In genomic region chr16:66928702-66929388, GRCh38 we compare ENCODE assay signal across 1 cellular context.
TF ChIP-seq lines count a peak whose summit lies in the region.

No MANE protein-coding gene starts in this region.

TF ChIP-seq in H1, 55 proteins besides CTCF, POLR2A, EP300 and RAD21:
- TF ChIP-seq SP1 (IDR thresholded peaks at IDR 0.05; ENCODE audit: low read depth, low read length) (no peak), ASH2L (IDR thresholded peaks at IDR 0.05; ENCODE audit: low read length) (no peak), CBX5 (IDR thresholded peaks at IDR 0.05; ENCODE audit: low read depth, low read length) (no peak), HDAC2 (IDR thresholded peaks at IDR 0.05; ENCODE audit: borderline replicate concordance in 1 of 2, low read depth in 2 of 2, low read length in 2 of 2) (no peak), TCF12 (IDR thresholded peaks at IDR 0.05; ENCODE audit: low read depth, low read length) (no peak), MAX (IDR thresholded peaks at IDR 0.05) (no peak)
